Comparison of ENCODE assay signal across 8 cellular contexts in the genomic region with DNA sequence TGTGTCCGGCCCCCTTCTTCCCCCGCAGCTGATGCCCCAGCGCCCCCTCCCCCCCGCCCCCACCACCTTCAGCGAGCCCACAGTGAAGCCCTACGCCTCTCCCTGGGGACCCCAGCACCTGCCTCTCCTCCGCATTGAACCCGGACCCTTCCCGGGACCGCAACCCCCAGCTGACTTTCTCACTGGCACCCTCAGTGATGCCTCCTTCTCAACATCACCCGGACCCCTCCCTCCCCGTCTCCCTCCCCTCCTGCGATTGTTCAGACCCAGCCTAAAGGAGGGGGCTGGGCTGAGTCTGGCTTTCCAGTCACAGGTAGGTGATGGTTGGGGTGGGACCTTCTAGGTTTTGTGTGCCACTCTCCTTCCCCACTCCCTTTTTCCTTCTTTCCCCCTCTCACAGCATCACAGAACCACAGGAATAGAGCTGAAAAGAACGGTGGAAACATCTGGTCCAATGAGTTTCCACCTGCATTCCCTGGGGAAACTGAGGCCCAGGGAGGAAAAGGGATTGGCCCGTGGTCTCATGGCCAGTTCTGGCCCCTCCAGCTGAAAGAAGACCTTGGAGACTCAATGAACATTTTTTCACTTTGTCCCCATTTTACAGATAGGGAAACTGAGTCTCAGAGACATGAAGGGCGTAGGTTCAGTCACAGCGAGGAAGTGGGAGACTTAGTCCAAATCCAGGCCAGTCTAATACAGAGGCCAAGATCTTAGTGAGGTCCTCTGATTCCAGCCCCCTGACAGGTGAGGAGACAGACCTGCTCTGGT. TPM values are rescaled to one million over a fixed set of nuclear protein-coding genes. Genes with fewer than 3 reads are reported as not detected.
DNase-seq lines count a peak whose midpoint lies in the region; ATAC-seq and TF ChIP-seq lines count a peak whose summit lies in the region.

No MANE protein-coding gene starts in this region.

- peak overlapping the region; percentile 90 for H3K4me2 ChIP-seq in OCI-LY7 (ENCODE audit: low read length)

- peaks cover 0 to 6% of the 10 kb centered on the region in 2 donors for H3K27me3 Mint-ChIP-seq in CD4-positive, alpha-beta memory T cell
- H3K27me3 Mint-ChIP-seq in glutamatergic neuron (ENCODE audit: unreplicated experiment) (peaks cover 5% of the 10 kb centered on the region), endothelial cell (ENCODE audit: unreplicated experiment) (peaks cover 6% of the 10 kb centered on the region)

- no peak for ATAC-seq in HG02885 (IDR thresholded peaks at IDR 0.05; ENCODE audit: poor library complexity, unreplicated experiment)

- H3K4me1 ChIP-seq in CD4-positive, alpha-beta memory T cell (ENCODE audit: insufficient read depth, low read length): peaks cover 9% of the 10 kb centered on the region
- H3K4me1 ChIP-seq in OCI-LY7 (ENCODE audit: insufficient read depth, low read length, poor library complexity, severe bottlenecking) (peaks cover 34% of the 10 kb centered on the region), prostate gland (replicated peaks) (no peaks in the 10 kb centered on the region)

- no peaks in the 10 kb centered on the region for H3K9me3 ChIP-seq in CD4-positive, alpha-beta memory T cell (ENCODE audit: control insufficient read depth in 1 of 2, low read length in 2 of 2)
- no peaks in the 10 kb centered on the region for H3K9me3 ChIP-seq in OCI-LY7 (ENCODE audit: low read length)
- no peaks in the 10 kb centered on the region for H3K9me3 ChIP-seq in prostate gland

- intact Hi-C loops in CD4-positive, alpha-beta memory T cell (cut with micrococcal nuclease): no loop called here
- intact Hi-C loops in OCI-LY7 (cut with micrococcal nuclease; ENCODE audit: unreplicated experiment) (no loop called here), prostate gland (cut with DNase I) (no loop called here)

- WGBS in prostate gland: 35% methylated on average over 17 of the region's 17 CpGs

- no peaks in the 10 kb centered on the region for H4K20me1 ChIP-seq in OCI-LY7 (ENCODE audit: insufficient read depth, low read length)

- no peaks in the 10 kb centered on the region for H3K27me3 ChIP-seq in CD4-positive, alpha-beta memory T cell (ENCODE audit: insufficient read depth, low read length)
- H3K27me3 ChIP-seq in prostate gland (replicated peaks; ENCODE audit: insufficient read depth): no peaks in the 10 kb centered on the region

- BruUV-seq in OCI-LY7 (replicated peaks; lab: Mats Ljungman, UMichigan): no TSS peak

- H3K79me2 ChIP-seq in OCI-LY7 (ENCODE audit: insufficient read depth, low read depth, low read length): no peaks in the 10 kb centered on the region

- POLR2A ChIA-PET in CD4-positive, alpha-beta memory T cell (lab: Charles Lee; ENCODE audit: partially characterized antibody): interaction anchor here (1.6 to 5.2 kb wide), 3 partner anchors 12 to 44 kb away, joined by 4 to 25 read pairs (median 21); a partner anchor contains a TSS
- POLR2A ChIA-PET in OCI-LY7 (lab: Charles Lee): interaction anchor here (0.6 to 1.5 kb wide), 3 partner anchors 24 to 228 kb away, joined by 3 to 5 read pairs (median 3); no protein-coding TSS in a partner anchor

- CTCF ChIA-PET in CD4-positive, alpha-beta memory T cell (lab: Charles Lee; ENCODE audit: partially characterized antibody): interaction anchor here (2.3 to 6.5 kb wide), 3 partner anchors 10 to 45 kb away, joined by 15 to 55 read pairs (median 16); a partner anchor contains a TSS
- CTCF ChIA-PET in OCI-LY7 (lab: Charles Lee; ENCODE audit: unreplicated experiment): interaction anchor here (0.6 to 1.0 kb wide), 3 partner anchors 10 to 126 kb away, joined by 3 to 4 read pairs (median 3); a partner anchor contains a TSS

- H3K36me3 Mint-ChIP-seq in CD4-positive, alpha-beta memory T cell: no peaks in the 10 kb centered on the region
- H3K36me3 Mint-ChIP-seq in glutamatergic neuron (ENCODE audit: unreplicated experiment) (no peaks in the 10 kb centered on the region), endothelial cell (ENCODE audit: low read depth, unreplicated experiment) (no peaks in the 10 kb centered on the region)

- no peak overlapping the region for H3K27ac ChIP-seq in CD4-positive, alpha-beta memory T cell (ENCODE audit: low read depth, low read length)
- H3K27ac ChIP-seq in OCI-LY7 (ENCODE audit: low read depth, low read length, poor library complexity, severe bottlenecking): peak overlapping the region; percentile 61
- H3K27ac ChIP-seq in prostate gland: peak overlapping the region; percentile 70 to 75

- DNase-seq in CD4-positive, alpha-beta memory T cell: no peak
- peak; percentile 86 for DNase-seq in OCI-LY7 (ENCODE audit: low spot score)
- DNase-seq in glutamatergic neuron: no peak
- DNase-seq in prostate gland (ENCODE audit: low spot score): no peak
- no peak for DNase-seq in HK-2 (ENCODE audit: unreplicated experiment)
- no peak for DNase-seq in endothelial cell (ENCODE audit: low spot score)
- no peak for DNase-seq in SIG-M5 treated with dmso at 0.1 percent for 504 hours (lab: John Stamatoyannopoulos, UW; ENCODE audit: unreplicated experiment)

- H3K9me2 ChIP-seq in OCI-LY7 (ENCODE audit: insufficient read depth, low read length): no peaks in the 10 kb centered on the region

- peak overlapping the region; percentile 73; the same call in 1 of the 2 replicates for H2AFZ ChIP-seq in OCI-LY7 (ENCODE audit: low read length)

- H3K4me3 ChIP-seq in CD4-positive, alpha-beta memory T cell (ENCODE audit: low read length in 2 of 2): no peak overlapping the region
- peak overlapping the region; percentile 73 for H3K4me3 ChIP-seq in OCI-LY7 (ENCODE audit: low read depth, low read length, poor library complexity, severe bottlenecking)
- H3K4me3 ChIP-seq in prostate gland: peak overlapping the region; percentile 38 to 54

- H3K4me3 Mint-ChIP-seq in CD4-positive, alpha-beta memory T cell: peak overlapping the region in 7 of 8 donors; percentile 14 to 88 (median 64)
- H3K4me3 Mint-ChIP-seq in glutamatergic neuron (ENCODE audit: unreplicated experiment): peak overlapping the region; percentile 73
- no peak overlapping the region for H3K4me3 Mint-ChIP-seq in endothelial cell (ENCODE audit: unreplicated experiment)

- no peaks in the 10 kb centered on the region for H3K9me3 Mint-ChIP-seq in CD4-positive, alpha-beta memory T cell
- H3K9me3 Mint-ChIP-seq in glutamatergic neuron (ENCODE audit: unreplicated experiment) (peaks cover 5% of the 10 kb centered on the region), endothelial cell (ENCODE audit: unreplicated experiment) (no peaks in the 10 kb centered on the region)

- H3K27ac Mint-ChIP-seq in CD4-positive, alpha-beta memory T cell: peak overlapping the region in 4 of 7 donors; percentile 3 to 63 (median 42)
- H3K27ac Mint-ChIP-seq in glutamatergic neuron (ENCODE audit: unreplicated experiment) (no peak overlapping the region), endothelial cell (ENCODE audit: unreplicated experiment) (no peak overlapping the region)

- H3K4me1 Mint-ChIP-seq in CD4-positive, alpha-beta memory T cell: peaks cover 2 to 22% (median 11%) of the 10 kb centered on the region in 4 donors
- H3K4me1 Mint-ChIP-seq in glutamatergic neuron (ENCODE audit: low read depth, unreplicated experiment) (no peaks in the 10 kb centered on the region), endothelial cell (ENCODE audit: unreplicated experiment) (peaks cover 3% of the 10 kb centered on the region)

- H3K36me3 ChIP-seq in CD4-positive, alpha-beta memory T cell (ENCODE audit: insufficient read depth, low read length): no peaks in the 10 kb centered on the region
- H3K36me3 ChIP-seq in OCI-LY7 (ENCODE audit: insufficient read depth, low read length) (no peaks in the 10 kb centered on the region), prostate gland (no peaks in the 10 kb centered on the region)

- TF ChIP-seq CTCF in OCI-LY7 (conservative IDR thresholded peaks at IDR 0.05; ENCODE audit: low read length): no peak
- TF ChIP-seq CTCF in glutamatergic neuron (IDR thresholded peaks at IDR 0.05; ENCODE audit: partially characterized antibody, unreplicated experiment): no peak
- TF ChIP-seq CTCF in prostate gland (IDR thresholded peaks at IDR 0.05): no peak
- no peak for TF ChIP-seq CTCF in endothelial cell (IDR thresholded peaks at IDR 0.05; ENCODE audit: unreplicated experiment)

- TF ChIP-seq POLR2A in prostate gland (IDR thresholded peaks at IDR 0.05): no peak

RNA-seq across cellular contexts. Expression of a gene that starts 0.8 kb away (rescaled TPM):
- 1 to 10 TPM; 1.9 to 2.2 TPM for total RNA-seq in CD4-positive, alpha-beta memory T cell
- polyA plus RNA-seq in CD4-positive, alpha-beta memory T cell: 1 to 10 TPM; 2.2 to 2.3 TPM
- 8.9 and 11.0 TPM in 2 replicates for total RNA-seq in OCI-LY7 (2014; rRNA removed; shearing (Covaris generic))
- 4.0 and 4.1 TPM in 2 replicates for total RNA-seq in OCI-LY7 (2022)
- 8.8 TPM for total RNA-seq in glutamatergic neuron (ENCODE audit: unreplicated experiment)
- total RNA-seq in prostate gland: 10 to 100 TPM in 1 of 2 donors, 1 to 10 TPM in 1; 8.4 to 86.3 TPM
- 1.8 TPM for total RNA-seq in endothelial cell (ENCODE audit: unreplicated experiment)

RNA-seq across cellular contexts. Expression of a gene that starts 38.2 kb away (rescaled TPM):
- not detected for total RNA-seq in CD4-positive, alpha-beta memory T cell
- polyA plus RNA-seq in CD4-positive, alpha-beta memory T cell: not detected
- total RNA-seq in OCI-LY7 (2014; rRNA removed; shearing (Covaris generic)): not detected in 2 replicates
- total RNA-seq in OCI-LY7 (2022) (not detected in 2 replicates), glutamatergic neuron (ENCODE audit: unreplicated experiment) (not detected), prostate gland (1 to 10 TPM; 1.9 to 8.5 TPM), endothelial cell (ENCODE audit: unreplicated experiment) (not detected)

RNA-seq across cellular contexts. Expression of a gene that starts 44.1 kb away (rescaled TPM):
- 1,000 to 10,000 TPM; 3,446 to 3,480 TPM for total RNA-seq in CD4-positive, alpha-beta memory T cell
- polyA plus RNA-seq in CD4-positive, alpha-beta memory T cell: 1,000 to 10,000 TPM; 2,040 to 3,234 TPM
- 3,339 and 3,717 TPM in 2 replicates for total RNA-seq in OCI-LY7 (2014; rRNA removed; shearing (Covaris generic))
- total RNA-seq in OCI-LY7 (2022): 2,099 and 2,324 TPM in 2 replicates
- total RNA-seq in glutamatergic neuron (ENCODE audit: unreplicated experiment): 966 TPM
- total RNA-seq in prostate gland: 1,000 to 10,000 TPM in 1 of 2 donors, 100 to 1,000 TPM in 1; 851 to 1,881 TPM
- total RNA-seq in endothelial cell (ENCODE audit: unreplicated experiment): 1,571 TPM

Comparison
In these comparisons a context has a peak if more than half of its experiments do, and no peak if none do; other contexts are left out.
1. H3K4me3 ChIP-seq: peak in OCI-LY7 (single experiment) and prostate gland (2 of 2); none in CD4-positive, alpha-beta memory T cell (0 of 2).
2. H3K27ac Mint-ChIP-seq: peak in CD4-positive, alpha-beta memory T cell (4 of 7); none in glutamatergic neuron (single experiment) and endothelial cell (single experiment).